8 cellular contexts compared by ENCODE assay signal in the genomic region with DNA sequence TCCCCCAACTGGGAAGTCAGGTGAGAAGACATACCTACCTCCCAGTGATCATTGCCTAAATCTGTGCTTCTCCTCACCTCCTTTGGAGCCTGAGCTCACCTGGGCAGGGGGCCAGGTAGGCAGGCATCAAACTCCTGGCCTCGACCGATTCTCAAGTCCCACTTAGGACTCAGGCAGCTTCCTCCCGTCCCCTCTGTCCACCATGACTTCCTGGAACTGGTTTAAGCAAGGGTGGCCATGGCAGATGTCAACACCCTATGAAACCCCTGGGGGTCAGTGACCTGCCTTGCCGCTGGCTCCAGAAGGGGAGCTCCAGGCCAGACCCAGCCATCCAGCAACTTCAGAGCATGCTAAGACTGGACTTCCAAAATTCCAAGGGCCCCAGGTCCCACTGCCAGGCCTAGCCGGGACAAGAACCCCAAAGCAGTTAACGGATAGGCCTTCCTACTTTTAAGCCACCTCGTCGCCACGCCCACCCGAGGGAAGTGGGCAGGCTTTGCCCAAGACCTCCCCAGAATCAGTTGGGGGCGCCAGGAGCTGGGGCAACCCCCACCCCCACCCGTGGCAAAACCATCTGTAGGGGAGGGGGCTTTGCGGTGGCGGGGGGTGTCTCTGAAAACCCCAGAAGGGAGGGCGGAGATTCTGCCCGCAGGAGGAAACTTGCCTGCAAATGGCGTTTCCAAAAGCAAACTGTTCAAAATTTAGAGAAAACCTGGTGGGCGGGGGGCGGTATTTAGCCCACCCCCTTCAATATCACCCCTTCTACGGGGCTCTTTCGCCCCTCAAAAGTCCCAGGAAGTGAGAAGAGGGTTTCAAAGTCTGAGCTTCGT. TPM values are rescaled to one million over a fixed set of nuclear protein-coding genes. Genes with fewer than 3 reads are reported as not detected.
DNase-seq lines count a peak whose midpoint lies in the region; ATAC-seq and TF ChIP-seq lines count a peak whose summit lies in the region.

No MANE protein-coding gene starts in this region.

- TF ChIP-seq POLR2A in gastroesophageal sphincter (IDR thresholded peaks at IDR 0.05): no peak
- no peak for TF ChIP-seq POLR2A in ovary (IDR thresholded peaks at IDR 0.05)

- H3K4me2 ChIP-seq in OCI-LY3 (ENCODE audit: low read length): peak overlapping the region; percentile 87

- intact Hi-C loops in ovary (cut with DNase I): no loop called here

- H3K27me3 ChIP-seq in OCI-LY3 (ENCODE audit: low read depth, low read length) (no peaks in the 10 kb centered on the region), gastroesophageal sphincter (no peaks in the 10 kb centered on the region), ovary (no peaks in the 10 kb centered on the region)

- no peaks in the 10 kb centered on the region for H3K9me3 ChIP-seq in OCI-LY3 (ENCODE audit: insufficient read depth, low read length)
- no peaks in the 10 kb centered on the region for H3K9me3 ChIP-seq in gastroesophageal sphincter
- H3K9me3 ChIP-seq in ovary: no peaks in the 10 kb centered on the region

- TF ChIP-seq EP300 in gastroesophageal sphincter (IDR thresholded peaks at IDR 0.05) (no peak), ovary (IDR thresholded peaks at IDR 0.05) (no peak)

- peak overlapping the region; percentile 89 for H3K4me3 ChIP-seq in OCI-LY3 (ENCODE audit: low read length)
- H3K4me3 ChIP-seq in gastroesophageal sphincter: peak overlapping the region; percentile 55 to 86
- peak overlapping the region; percentile 80 for H3K4me3 ChIP-seq in ovary

- peak; percentile 63 for DNase-seq in ELR (ENCODE audit: low read depth)
- DNase-seq in activated effector memory CD4-positive, alpha-beta T cell treated with anti-CD3 and anti-CD28 coated beads, Interleukin-2, amount 50 U/mL, for 16 hours: peak; percentile 82
- DNase-seq in ovary: peak; percentile 70 to 79 (median 73)
- no peak for DNase-seq in NCI-H2107 (lab: John Stamatoyannopoulos, UW)
- no peak for DNase-seq in NCI-H1092 (lab: John Stamatoyannopoulos, UW)

- H3K4me1 ChIP-seq in OCI-LY3 (ENCODE audit: low read length) (peaks cover 23% of the 10 kb centered on the region), gastroesophageal sphincter (peaks cover 0 to 22% (median 7%) of the 10 kb centered on the region in 3 donors), ovary (ENCODE audit: insufficient read depth) (peaks cover 6% of the 10 kb centered on the region)

- peak overlapping the region; percentile 24 for H3K27ac ChIP-seq in OCI-LY3 (ENCODE audit: low read length)
- peak overlapping the region; percentile 12 to 88 (median 85) for H3K27ac ChIP-seq in gastroesophageal sphincter
- H3K27ac ChIP-seq in ovary: peak overlapping the region; percentile 79 to 91

- 0% methylated on average over 3 to 5 of the region's 22 CpGs for WGBS in gastroesophageal sphincter (ENCODE audit: low coverage in 1 of 2), 2 donors
- WGBS in ovary, 3 donors: 1% methylated on average over 22 of the region's 22 CpGs

- no peaks in the 10 kb centered on the region for H3K36me3 ChIP-seq in OCI-LY3 (replicated peaks; ENCODE audit: low read depth, low read length)
- H3K36me3 ChIP-seq in gastroesophageal sphincter: peaks cover 0 to 9% of the 10 kb centered on the region in 2 donors
- H3K36me3 ChIP-seq in ovary: no peaks in the 10 kb centered on the region

- ATAC-seq in gastroesophageal sphincter (peak; percentile 9), HG03108 (IDR thresholded peaks at IDR 0.05; ENCODE audit: unreplicated experiment) (no peak)

- peak overlapping the region; percentile 39; the same call in 1 of the 2 replicates for H2AFZ ChIP-seq in OCI-LY3 (ENCODE audit: low read depth, low read length)

- no peaks in the 10 kb centered on the region for H4K20me1 ChIP-seq in OCI-LY3 (ENCODE audit: insufficient read depth, low read length)

- H3K9ac ChIP-seq in OCI-LY3 (ENCODE audit: low read length): peak overlapping the region; percentile 91

- no peak for TF ChIP-seq CTCF in OCI-LY3 (IDR thresholded peaks at IDR 0.05; ENCODE audit: low read depth, low read length)
- TF ChIP-seq CTCF in gastroesophageal sphincter (IDR thresholded peaks at IDR 0.05): no peak
- no peak for TF ChIP-seq CTCF in ovary (IDR thresholded peaks at IDR 0.05)

- no peaks in the 10 kb centered on the region for H3K79me2 ChIP-seq in OCI-LY3 (ENCODE audit: low read length)

RNA-seq across cellular contexts. Expression of a gene that starts 0.7 kb away (rescaled TPM):
- total RNA-seq in gastroesophageal sphincter: 10 to 100 TPM; 18.5 to 66.3 (median 34.7) TPM
- total RNA-seq in ovary: 10 to 100 TPM; 26.1 to 83.9 (median 73.7) TPM
- 10 to 100 TPM; 48.7 to 51.9 TPM for polyA plus RNA-seq in ovary

RNA-seq across cellular contexts. Expression of a gene that starts 35.3 kb away (rescaled TPM):
- total RNA-seq in gastroesophageal sphincter: 1 to 10 TPM; 3.6 to 7.9 (median 5.1) TPM
- 10 to 100 TPM in 2 of 7 donors, 1 to 10 TPM in 5; 3.6 to 13.3 (median 9.6) TPM for total RNA-seq in ovary
- polyA plus RNA-seq in ovary: 1 to 10 TPM; 2.5 to 7.8 TPM

RNA-seq across cellular contexts. Expression of a gene that starts 35.9 kb away (rescaled TPM):
- total RNA-seq in gastroesophageal sphincter: 1 to 10 TPM in 1 of 4 donors, not detected in 3; 1.1 TPM
- 1 to 10 TPM in 1 of 7 donors, under 1 TPM in 4, not detected in 2; 0.15 to 1.2 (median 0.28) TPM for total RNA-seq in ovary
- polyA plus RNA-seq in ovary: under 1 TPM in 1 of 2 donors, not detected in 1; 0.07 TPM

RNA-seq across cellular contexts. Expression of a gene that starts 42.5 kb away (rescaled TPM):
- total RNA-seq in gastroesophageal sphincter (1 to 10 TPM in 1 of 4 donors, under 1 TPM in 3; 0.58 to 1.4 (median 0.73) TPM), ovary (1 to 10 TPM in 2 of 7 donors, under 1 TPM in 5; 0.18 to 4.0 (median 0.50) TPM)
- polyA plus RNA-seq in ovary: under 1 TPM; 0.42 to 0.86 TPM

Comparison
In these comparisons a context has a peak if more than half of its experiments do, and no peak if none do; other contexts are left out.
1. DNase-seq: peak in ELR (single experiment), activated effector memory CD4-positive, alpha-beta T cell treated with anti-CD3 and anti-CD28 coated beads, Interleukin-2, amount 50 U/mL, for 16 hours (single experiment) and ovary (5 of 5); none in NCI-H2107 (single experiment) and NCI-H1092 (single experiment).
2. H3K27ac ChIP-seq: peak in every context shown above with its lines; median percentile 85 in gastroesophageal sphincter; 85 in ovary; 24 in OCI-LY3.
3. Peak in every context shown above with its lines, with median percentiles within 50 percentile points of each other: H3K4me3 ChIP-seq.